In genomic region chr10:22253578-22253882, GRCh38 we compare ENCODE assay signal across 8 cellular contexts. TPM values are rescaled to one million over a fixed set of nuclear protein-coding genes. Genes with fewer than 3 reads are reported as not detected.
DNase-seq lines count a peak whose midpoint lies in the region; ATAC-seq, FAIRE-seq and TF ChIP-seq lines count a peak whose summit lies in the region.

No MANE protein-coding gene starts in this region.

- peaks cover 0 to 1% of the 10 kb centered on the region in 2 donors for H3K36me3 Mint-ChIP-seq in stimulated activated naive B cell treated with anti-CD40 and anti-IgM and Interleukin-4, amounts not matched to agents 10 μg/mL and 1 μg/mL and 100 μg/mL, for 72 hours

- intact Hi-C loops in HepG2 (cut with micrococcal nuclease; ENCODE audit: unreplicated experiment): no loop called here

- H3K4me3 ChIP-seq in HepG2 (replicated peaks in 1 of 3; ENCODE audit: insufficient read depth in 1 of 3, low read depth in 2 of 3, low read length in 3 of 3): no peak overlapping the region

- peaks cover 9% of the 10 kb centered on the region for H3K4me1 ChIP-seq in HepG2 (ENCODE audit: insufficient read depth, low read length)

- H3K9me3 ChIP-seq in HepG2 (ENCODE audit: low read length): no peaks in the 10 kb centered on the region

- 95% methylated on average over 13 of the region's 24 CpGs for WGBS in HepG2 (ENCODE audit: low lambda C conversion rate)

- POLR2A ChIA-PET in HepG2 (lab: Yijun Ruan, JAX): no interaction called here

- TF ChIP-seq EP300 in HepG2 (IDR thresholded peaks at IDR 0.05; ENCODE audit: low read depth in 2 of 2, low read length in 2 of 2) (no peak), HepG2 (CRISPR knock-in tag; IDR thresholded peaks at IDR 0.05; ENCODE audit: borderline replicate concordance) (no peak)

- H4K20me1 ChIP-seq in HepG2 (ENCODE audit: insufficient read depth, low read length): no peaks in the 10 kb centered on the region

- H3K27me3 Mint-ChIP-seq in stimulated activated naive B cell treated with anti-CD40 and anti-IgM and Interleukin-4, amounts not matched to agents 10 μg/mL and 1 μg/mL and 100 μg/mL, for 72 hours: peaks cover 4% of the 10 kb centered on the region in 2 donors

- peak overlapping the region; percentile 98 for H3K27ac ChIP-seq in caudate nucleus (ENCODE audit: low read depth, low read length)
- no peak overlapping the region for H3K27ac ChIP-seq in HepG2 (ENCODE audit: extremely low read length, insufficient read depth, low read length)

- H3K4me3 Mint-ChIP-seq in stimulated activated naive B cell treated with anti-CD40 and anti-IgM and Interleukin-4, amounts not matched to agents 10 μg/mL and 1 μg/mL and 100 μg/mL, for 72 hours: peak overlapping the region; percentile 89 to 94

- no peaks in the 10 kb centered on the region for H3K9me3 Mint-ChIP-seq in stimulated activated naive B cell treated with anti-CD40 and anti-IgM and Interleukin-4, amounts not matched to agents 10 μg/mL and 1 μg/mL and 100 μg/mL, for 72 hours

- BruUV-seq in HepG2 (replicated peaks; lab: Mats Ljungman, UMichigan): no TSS peak

- DNase-seq in T-helper 9 cell (peak; percentile 28), caudate nucleus (lab: John Stamatoyannopoulos, UW) (peak in 14 of 61 donors; percentile 5 to 57 (median 29)), HepG2 (ENCODE audit: low spot score) (no peak), NCI-H2107 treated with DMSO at 0.1 percent for 48 hours (lab: John Stamatoyannopoulos, UW; ENCODE audit: unreplicated experiment) (no peak), GM13976 (ENCODE audit: low spot score) (no peak)
- peak; percentile 44 for DNase-seq in stimulated activated naive B cell treated with anti-CD40 and anti-IgM and Interleukin-4, amounts not matched to agents 10 μg/mL and 1 μg/mL and 100 μg/mL, for 72 hours

- no peak for ATAC-seq in HepG2
- no peak for ATAC-seq in stimulated activated naive B cell treated with anti-CD40 and anti-IgM and Interleukin-4, amounts not matched to agents 10 μg/mL and 1 μg/mL and 100 μg/mL, for 72 hours (replicated peaks)
- no peak for ATAC-seq in HG03521 (IDR thresholded peaks at IDR 0.05; ENCODE audit: unreplicated experiment)
- no peak for ATAC-seq in HG02938 (IDR thresholded peaks at IDR 0.05; ENCODE audit: unreplicated experiment)

- no peak for TF ChIP-seq CTCF in HepG2 (CRISPR knock-in tag; IDR thresholded peaks at IDR 0.05)
- no peak for TF ChIP-seq CTCF in GM13976 (IDR thresholded peaks at IDR 0.05; ENCODE audit: borderline replicate concordance, control extremely low read depth, extremely low read depth, insufficient read depth, missing control alignments)

- no peak overlapping the region for H2AFZ ChIP-seq in HepG2 (ENCODE audit: low read length)

- H3K36me3 ChIP-seq in HepG2 (replicated peaks in 1 of 2; ENCODE audit: control insufficient read depth in 1 of 2, insufficient read depth in 2 of 2, low read length in 2 of 2): no peaks in the 10 kb centered on the region

- H3K27ac Mint-ChIP-seq in stimulated activated naive B cell treated with anti-CD40 and anti-IgM and Interleukin-4, amounts not matched to agents 10 μg/mL and 1 μg/mL and 100 μg/mL, for 72 hours: peak overlapping the region; percentile 99

- peaks cover 7 to 19% of the 10 kb centered on the region in 2 donors for H3K4me1 Mint-ChIP-seq in stimulated activated naive B cell treated with anti-CD40 and anti-IgM and Interleukin-4, amounts not matched to agents 10 μg/mL and 1 μg/mL and 100 μg/mL, for 72 hours

- in situ Hi-C loops in HepG2 (cut with HindIII; ENCODE audit: extremely low pct_ligation_motif_present, low pct_unique_long_range_greater_than_20kb) (no loop called here), GM13976 (cut with MboI; ENCODE audit: low sequenced_read_pairs, unreplicated experiment) (no loop called here)

- TF ChIP-seq RAD21 in HepG2 (CRISPR knock-in tag; IDR thresholded peaks at IDR 0.05): no peak

- no peak overlapping the region for H3K9ac ChIP-seq in HepG2 (ENCODE audit: insufficient read depth, low read depth, low read length)

- no peak for TF ChIP-seq POLR2A in HepG2 (IDR thresholded peaks at IDR 0.05; ENCODE audit: insufficient read depth in 1 of 2, low read depth in 2 of 2, low read length in 2 of 2)

- CTCF ChIA-PET in HepG2 (lab: Yijun Ruan, JAX; ENCODE audit: low intra/inter-chr PET ratio, low total read pairs): no interaction called here

- H3K79me2 ChIP-seq in HepG2 (ENCODE audit: insufficient read depth, low read length): no peaks in the 10 kb centered on the region

- no peak for FAIRE-seq in HepG2 (lab: Jason Lieb, UNC)

- peaks cover 4 to 38% of the 10 kb centered on the region in 2 experiments for H3K27me3 ChIP-seq in HepG2 (ENCODE audit: control insufficient read depth in 1 of 2, insufficient read depth in 2 of 2, low read length in 2 of 2)

- no peak overlapping the region for H3K4me2 ChIP-seq in HepG2 (ENCODE audit: low read depth, low read length)

TF ChIP-seq in HepG2, 621 proteins besides CTCF, POLR2A, EP300 and RAD21:
- TF ChIP-seq HNRNPLL (IDR thresholded peaks at IDR 0.05; ENCODE audit: low read depth, low read length, poor library complexity, severe bottlenecking) (peak; percentile 15), AFF4 (CRISPR knock-in tag; IDR thresholded peaks at IDR 0.05) (no peak)

RNA-seq across cellular contexts. Expression of gene EBLN1, which starts 35.7 kb away (rescaled TPM):
- not detected in 2 replicates for total RNA-seq in HepG2 (2016; rRNA removed; fragmentation: Illumina TruSeq; extraction: Trizol)
- total RNA-seq in HepG2 (2016; cell fraction: cytosol; rRNA removed; fragmentation: Illumina TruSeq; extraction: Trizol; ENCODE audit: low read depth): not detected in 2 replicates
- not detected in 2 replicates for total RNA-seq in HepG2 (2016; cell fraction: insoluble cytoplasmic fraction; rRNA removed; fragmentation: Illumina TruSeq; extraction: Trizol)
- not detected in 2 replicates for total RNA-seq in HepG2 (2016; cell fraction: membrane; rRNA removed; fragmentation: Illumina TruSeq; extraction: Trizol)
- not detected in 2 replicates for total RNA-seq in HepG2 (2016; cell fraction: nucleus; rRNA removed; fragmentation: Illumina TruSeq; extraction: Trizol)
- polyA plus RNA-seq in HepG2 (2011; rRNA removed): not detected in 2 replicates
- polyA plus RNA-seq in HepG2 (2011; cell fraction: cytosol; rRNA removed): not detected in 2 replicates
- polyA plus RNA-seq in HepG2 (2011; cell fraction: nucleus; rRNA removed): not detected in 2 replicates
- not detected in 2 replicates for polyA plus RNA-seq in HepG2 (2012)
- not detected in 2 replicates for polyA plus RNA-seq in HepG2 (2016; cell fraction: cytosol; fragmentation: Illumina TruSeq; extraction: Trizol; ENCODE audit: low read depth)
- not detected in 2 replicates for polyA plus RNA-seq in HepG2 (2016; cell fraction: insoluble cytoplasmic fraction; fragmentation: Illumina TruSeq; extraction: Trizol; ENCODE audit: low read depth)
- not detected in 2 replicates for polyA plus RNA-seq in HepG2 (2016; cell fraction: membrane; fragmentation: Illumina TruSeq; extraction: Trizol; ENCODE audit: low read depth)
- polyA plus RNA-seq in HepG2 (2016; cell fraction: nucleus; fragmentation: Illumina TruSeq; extraction: Trizol; ENCODE audit: insufficient read depth, low read depth): not detected in 2 replicates
- not detected in 2 replicates for polyA minus RNA-seq in HepG2 (2011; rRNA and poly(A)+ RNA removed; ENCODE audit: low replicate concordance)
- not detected in 2 replicates for polyA minus RNA-seq in HepG2 (2011; cell fraction: cytosol; rRNA and poly(A)+ RNA removed)
- not detected in 2 replicates for polyA minus RNA-seq in HepG2 (2011; cell fraction: nucleus; rRNA and poly(A)+ RNA removed)

Comparison
In these comparisons a context has a peak if more than half of its experiments do, and no peak if none do; other contexts are left out.
1. DNase-seq: peak in T-helper 9 cell (single experiment) and stimulated activated naive B cell treated with anti-CD40 and anti-IgM and Interleukin-4, amounts not matched to agents 10 μg/mL and 1 μg/mL and 100 μg/mL, for 72 hours (single experiment); none in HepG2 (single experiment), NCI-H2107 treated with DMSO at 0.1 percent for 48 hours (single experiment) and GM13976 (single experiment).